8 cellular contexts compared by ENCODE assay signal in genomic region chr10:72642318-72642717, GRCh38.
"Had no signal": no experiment of that assay in that cellular context is flagged by ENCODE, and none has a peak within 500 bp of the region (broad histone marks: within the 10 kb centered on the region; RNA-seq: fewer than 3 reads in every experiment).

No MANE protein-coding gene starts in this region.

- ATAC-seq: GM12878 had no signal

- FAIRE-seq: G401.6, GM12878, GM12891, GM12892, GM18507, GM19239 had no signal

- H3K4me3 ChIP-seq: GM12878 had no signal

- DNase-seq: GDM1, GF-D8 had no signal
